21 cellular contexts compared by ENCODE assay signal in genomic region chr11:90446207-90446606, GRCh38.
DNase-seq lines count a peak whose midpoint lies in the region; ATAC-seq and TF ChIP-seq lines count a peak whose summit lies in the region.
"Had no signal": no experiment of that assay in that cellular context is flagged by ENCODE, and none has a peak within 500 bp of the region (broad histone marks: within the 10 kb centered on the region; RNA-seq: fewer than 3 reads in every experiment).

No MANE protein-coding gene starts in this region.

- ATAC-seq in Right ventricle myocardium inferior (no peak), heart left ventricle (peak in 3 of 4 donors; percentile 20 to 56 (median 50)), HG02588 (IDR thresholded peaks at IDR 0.05; ENCODE audit: unreplicated experiment) (no peak)
- ATAC-seq: A549, GM12878, HCT116 had no signal

- H3K4me3 ChIP-seq in right atrium auricular region = no peak overlapping the region
- no peak overlapping the region for H3K4me3 ChIP-seq in heart left ventricle
- no peak overlapping the region for H3K4me3 ChIP-seq in tibial artery
- H3K4me3 ChIP-seq: A549, BLaER1, GM12878 had no signal

- no peak for TF ChIP-seq POLR2A in heart left ventricle (IDR thresholded peaks at IDR 0.05)

- no peaks in the 10 kb centered on the region for H3K36me3 Mint-ChIP-seq in mesothelial cell of epicardium
- H3K36me3 Mint-ChIP-seq: CD14-positive monocyte; CD4-positive, alpha-beta memory T cell had no signal

- no peak overlapping the region for H3K4me3 Mint-ChIP-seq in mesothelial cell of epicardium
- H3K4me3 Mint-ChIP-seq: CD14-positive monocyte, HFFc6 had no signal

- TF ChIP-seq CTCF in right atrium auricular region (IDR thresholded peaks at IDR 0.05) (no peak), heart left ventricle (IDR thresholded peaks at IDR 0.05) (no peak), mesothelial cell of epicardium (IDR thresholded peaks at IDR 0.05; ENCODE audit: unreplicated experiment) (no peak), tibial artery (IDR thresholded peaks at IDR 0.05) (no peak)

- DNase-seq in Right ventricle myocardium inferior (ENCODE audit: missing footprints) = peak; percentile 39
- DNase-seq in right atrium auricular region (ENCODE audit: low spot score) = no peak
- peak in 1 of 5 donors; percentile 13 for DNase-seq in heart left ventricle
- no peak for DNase-seq in mesothelial cell of epicardium (ENCODE audit: low spot score in 2 of 2, unreplicated experiment in 2 of 2)
- DNase-seq in tibial artery = no peak
- no peak for DNase-seq in anterior cingulate cortex (lab: John Stamatoyannopoulos, UW)
- no peak for DNase-seq in DMS79 (lab: John Stamatoyannopoulos, UW)
- DNase-seq: Calu3; CD4-positive, alpha-beta memory T cell; DND-41; EL; GOT3; H7; HFFc6 had no signal

- H3K27ac Mint-ChIP-seq in mesothelial cell of epicardium = peak overlapping the region; percentile 34
- H3K27ac Mint-ChIP-seq: CD14-positive monocyte, HFFc6 had no signal

- no peaks in the 10 kb centered on the region for H3K27me3 Mint-ChIP-seq in mesothelial cell of epicardium (ENCODE audit: low read depth)
- H3K27me3 Mint-ChIP-seq: CD4-positive, alpha-beta memory T cell had no signal

- 18 to 25% (median 23%) methylated on average over 2 of the region's 2 CpGs for whole genome bisulfite sequencing in heart left ventricle, 4 donors

- H3K9me3 Mint-ChIP-seq in mesothelial cell of epicardium = peaks cover 4% of the 10 kb centered on the region
- H3K9me3 Mint-ChIP-seq: CD14-positive monocyte had no signal

- H3K36me3 ChIP-seq in right atrium auricular region (no peaks in the 10 kb centered on the region), heart left ventricle (no peaks in the 10 kb centered on the region), tibial artery (no peaks in the 10 kb centered on the region)
- H3K36me3 ChIP-seq: BLaER1 had no signal

- H3K27me3 ChIP-seq in right atrium auricular region (no peaks in the 10 kb centered on the region), heart left ventricle (no peaks in the 10 kb centered on the region), tibial artery (no peaks in the 10 kb centered on the region)
- H3K27me3 ChIP-seq: BLaER1 had no signal

- peak overlapping the region in 1 of 2 donors; percentile 28 for H3K27ac ChIP-seq in right atrium auricular region
- H3K27ac ChIP-seq in heart left ventricle = peak overlapping the region in 1 of 12 donors; percentile 15
- H3K27ac ChIP-seq in tibial artery = peak overlapping the region; percentile 1 to 53
- H3K27ac ChIP-seq: 22Rv1, A549, BLaER1 had no signal

- H3K4me1 ChIP-seq in right atrium auricular region = peaks cover 0 to 17% of the 10 kb centered on the region in 2 donors
- peaks cover 0 to 28% (median 7%) of the 10 kb centered on the region in 12 donors for H3K4me1 ChIP-seq in heart left ventricle
- H3K4me1 ChIP-seq in tibial artery = peaks cover 0 to 49% (median 19%) of the 10 kb centered on the region in 4 donors
- H3K4me1 ChIP-seq: A549 had no signal

- H3K9me3 ChIP-seq in right atrium auricular region (no peaks in the 10 kb centered on the region), heart left ventricle (no peaks in the 10 kb centered on the region), tibial artery (no peaks in the 10 kb centered on the region)
- H3K9me3 ChIP-seq: A549, BLaER1 had no signal

- peaks cover 55% of the 10 kb centered on the region for H3K4me1 Mint-ChIP-seq in mesothelial cell of epicardium
- H3K4me1 Mint-ChIP-seq: CD14-positive monocyte had no signal

- intact Hi-C loops in Right ventricle myocardium inferior (cut with DNase I) = no loop called here
- intact Hi-C loops in heart left ventricle (cut with DNase I) = loop anchor here in 1 of 10 donors (10.0 kb wide), 1 partner anchor 241 kb away; no protein-coding TSS in a partner anchor
- intact Hi-C loops in tibial artery (cut with DNase I; ENCODE audit: low total_unique reads) = no loop called here

Comparison
In these comparisons a context has a peak if more than half of its experiments do, and no peak if none do; other contexts are left out.
1. ATAC-seq: peak in heart left ventricle (3 of 4); none in Right ventricle myocardium inferior (single experiment) and HG02588 (single experiment).